In the genomic region with DNA sequence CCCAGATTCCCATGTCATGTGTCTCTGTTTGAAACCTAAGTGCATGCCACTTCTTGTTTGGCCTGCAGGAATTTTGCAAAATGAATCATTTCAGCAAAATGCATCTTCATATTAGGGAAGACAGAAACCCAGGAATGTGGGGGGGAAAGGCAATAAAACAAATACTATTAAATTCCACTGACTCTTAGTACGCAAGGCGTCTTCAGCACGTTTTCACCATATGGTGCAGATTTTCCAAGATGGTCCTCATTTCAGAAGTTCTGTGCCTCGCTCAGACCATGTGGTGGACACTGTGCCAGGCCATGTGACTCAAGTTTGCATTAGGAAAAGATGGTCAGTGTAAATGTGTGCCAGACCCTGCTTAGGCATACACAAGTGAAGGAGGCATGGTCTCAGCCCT, we compare ENCODE assay signal across 1 cellular context.
TF ChIP-seq lines count a peak whose summit lies in the region.

No MANE protein-coding gene starts in this region.

TF ChIP-seq in IMR-90, 13 proteins besides CTCF, POLR2A, EP300 and RAD21:
- TF ChIP-seq USF2 (IDR thresholded peaks at IDR 0.05; ENCODE audit: low read depth, low read length) (no peak), RFX5 (IDR thresholded peaks at IDR 0.05; ENCODE audit: low read depth, low read length) (no peak), MAZ (IDR thresholded peaks at IDR 0.05; ENCODE audit: borderline replicate concordance, low read depth, low read length) (no peak), ELK1 (IDR thresholded peaks at IDR 0.05; ENCODE audit: borderline replicate concordance, low read depth, low read length) (no peak), MXI1 (IDR thresholded peaks at IDR 0.05; ENCODE audit: borderline replicate concordance, low read depth, low read length) (no peak), RCOR1 (IDR thresholded peaks at IDR 0.05; ENCODE audit: insufficient replicate concordance, low read length) (no peak), CEBPB (IDR thresholded peaks at IDR 0.05; ENCODE audit: low read depth, low read length) (no peak), BHLHE40 (IDR thresholded peaks at IDR 0.05; ENCODE audit: low read depth, low read length) (no peak), SMC3 (IDR thresholded peaks at IDR 0.05; ENCODE audit: low read depth, low read length) (no peak), NFE2L2 (IDR thresholded peaks at IDR 0.05; ENCODE audit: low read depth, low read length) (no peak), MAFK (IDR thresholded peaks at IDR 0.05; ENCODE audit: low read depth, low read length) (no peak), FOS (IDR thresholded peaks at IDR 0.05; ENCODE audit: low read depth, low read length) (no peak), CHD1 (IDR thresholded peaks at IDR 0.05; ENCODE audit: low read depth, low read length) (no peak)
TF ChIP-seq in IMR-90: peak in this region for 0.
